In genomic region chr11:61229458-61229857, GRCh38 we compare ENCODE assay signal across 7 cellular contexts. TPM values are rescaled to one million over a fixed set of nuclear protein-coding genes. Genes with fewer than 3 reads are reported as not detected.
"Had no signal": no experiment of that assay in that cellular context is flagged by ENCODE, and none has a peak within 500 bp of the region (broad histone marks: within the 10 kb centered on the region; RNA-seq: fewer than 3 reads in every experiment).

No MANE protein-coding gene starts in this region.

RNA-seq across cellular contexts. Expression of gene PGA4, which starts 7.3 kb away (rescaled TPM):
- total RNA-seq: GM23248, GM23338, H1, H4, H9, HFFc6 had no signal

RNA-seq across cellular contexts. Expression of gene PGA5, which starts 11.5 kb away (rescaled TPM):
- total RNA-seq: GM23248, H4, HFFc6 had no signal
- polyA plus RNA-seq: GM23248 had no signal

RNA-seq across cellular contexts. Expression of gene PGA3, which starts 26.1 kb away (rescaled TPM):
- total RNA-seq: GM23248, GM23338, H1, H4, H7, H9 had no signal
- polyA plus RNA-seq: GM23248, H1 had no signal
